10 cellular contexts compared by ENCODE assay signal in genomic region chr14:21136024-21136423, GRCh38. TPM values are rescaled to one million over a fixed set of nuclear protein-coding genes. Genes with fewer than 3 reads are reported as not detected.
DNase-seq lines count a peak whose midpoint lies in the region; ATAC-seq and TF ChIP-seq lines count a peak whose summit lies in the region.
"Had no signal": no experiment of that assay in that cellular context is flagged by ENCODE, and none has a peak within 500 bp of the region (broad histone marks: within the 10 kb centered on the region; RNA-seq: fewer than 3 reads in every experiment).

No MANE protein-coding gene starts in this region.

- H3K9ac ChIP-seq in neural cell (ENCODE audit: low read length), result no peak overlapping the region
- H3K9ac ChIP-seq: BLaER1 had no signal

- H3K79me2 ChIP-seq in neural cell (replicated peaks; ENCODE audit: insufficient read depth, low read length), result no peaks in the 10 kb centered on the region

- no peak overlapping the region for H3K27ac ChIP-seq in neural cell (ENCODE audit: low read length)
- no peak overlapping the region for H3K27ac ChIP-seq in effector memory CD4-positive, alpha-beta T cell (ENCODE audit: insufficient read depth, low read length, poor library complexity, severe bottlenecking)
- H3K27ac ChIP-seq: BLaER1 had no signal

- no peaks in the 10 kb centered on the region for H3K9me2 ChIP-seq in neural cell (ENCODE audit: insufficient read depth, low read length)

- H3K36me3 ChIP-seq in neural cell (ENCODE audit: insufficient read depth, low read length), result no peaks in the 10 kb centered on the region
- no peaks in the 10 kb centered on the region for H3K36me3 ChIP-seq in effector memory CD4-positive, alpha-beta T cell (ENCODE audit: control insufficient read depth, insufficient read depth, low read length)
- H3K36me3 ChIP-seq: BLaER1 had no signal

- H3K4me2 ChIP-seq in neural cell (ENCODE audit: low read length), result no peak overlapping the region
- H3K4me2 ChIP-seq: BLaER1 had no signal

- DNase-seq in DMS53 (lab: John Stamatoyannopoulos, UW) (peak; percentile 6), DMS53 treated with DMSO at 0.1 percent for 48 hours (lab: John Stamatoyannopoulos, UW; ENCODE audit: unreplicated experiment) (no peak), NCI-H146 (lab: John Stamatoyannopoulos, UW) (peak; percentile 1), cardiac fibroblast (ENCODE audit: low read depth in 2 of 2) (peak; percentile 26 to 35), H4 (ENCODE audit: low spot score) (no peak)
- no peak for DNase-seq in activated T-cell treated with anti-CD3 and anti-CD28 coated beads, Interleukin-2, amount 50 U/mL, for 72 hours
- no peak for DNase-seq in effector memory CD4-positive, alpha-beta T cell

- H4K20me1 ChIP-seq in neural cell (ENCODE audit: insufficient read depth), result no peaks in the 10 kb centered on the region
- H4K20me1 ChIP-seq: BLaER1 had no signal

- no peak overlapping the region for H3K27ac Mint-ChIP-seq in activated T-cell treated with anti-CD3 and anti-CD28 coated beads, Interleukin-2, amount 50 U/mL, for 72 hours

- no peaks in the 10 kb centered on the region for H3K9me3 ChIP-seq in neural cell (ENCODE audit: low read length)
- no peaks in the 10 kb centered on the region for H3K9me3 ChIP-seq in effector memory CD4-positive, alpha-beta T cell (ENCODE audit: control insufficient read depth, low read length)

- H3K4me1 ChIP-seq in effector memory CD4-positive, alpha-beta T cell (ENCODE audit: control insufficient read depth, insufficient read depth, low read length, poor library complexity, severe bottlenecking), result no peaks in the 10 kb centered on the region
- H3K4me1 ChIP-seq: BLaER1 had no signal

- peak; percentile 62 for TF ChIP-seq CTCF in cardiac fibroblast (IDR thresholded peaks at IDR 0.05; ENCODE audit: low read depth, low read length)
- TF ChIP-seq CTCF in neural cell (IDR thresholded peaks at IDR 0.05; ENCODE audit: poor library complexity, severe bottlenecking), result peak; percentile 57

- H3K4me3 Mint-ChIP-seq in activated T-cell treated with anti-CD3 and anti-CD28 coated beads, Interleukin-2, amount 50 U/mL, for 72 hours, result no peak overlapping the region

- no peak for ATAC-seq in activated T-cell treated with anti-CD3 and anti-CD28 coated beads, Interleukin-2, amount 50 U/mL, for 72 hours (replicated peaks in 1 of 2)

- TF ChIP-seq RAD21 in neural cell (conservative IDR thresholded peaks at IDR 0.05), result peak; percentile 35

- no peaks in the 10 kb centered on the region for H3K9me3 Mint-ChIP-seq in activated T-cell treated with anti-CD3 and anti-CD28 coated beads, Interleukin-2, amount 50 U/mL, for 72 hours

- H3K27me3 Mint-ChIP-seq in activated T-cell treated with anti-CD3 and anti-CD28 coated beads, Interleukin-2, amount 50 U/mL, for 72 hours (ENCODE audit: low read depth), result no peaks in the 10 kb centered on the region

- no peaks in the 10 kb centered on the region for H3F3A ChIP-seq in neural cell (ENCODE audit: insufficient read depth, low read length, poor library complexity, severe bottlenecking)

- H3K27me3 ChIP-seq in neural cell (ENCODE audit: insufficient read depth, low read depth, low read length), result no peaks in the 10 kb centered on the region
- no peaks in the 10 kb centered on the region for H3K27me3 ChIP-seq in effector memory CD4-positive, alpha-beta T cell (replicated peaks; ENCODE audit: control insufficient read depth, insufficient read depth, low read length, poor library complexity, severe bottlenecking)
- H3K27me3 ChIP-seq: BLaER1 had no signal

- no peak overlapping the region for H3K4me3 ChIP-seq in cardiac fibroblast (replicated peaks in 1 of 2; ENCODE audit: low read depth in 2 of 2, low read length in 2 of 2)
- H3K4me3 ChIP-seq in neural cell (ENCODE audit: low read length), result no peak overlapping the region
- no peak overlapping the region for H3K4me3 ChIP-seq in effector memory CD4-positive, alpha-beta T cell (ENCODE audit: insufficient read depth, low read depth, low read length, poor library complexity, severe bottlenecking)
- H3K4me3 ChIP-seq: BLaER1 had no signal

- no peaks in the 10 kb centered on the region for H3K4me1 Mint-ChIP-seq in activated T-cell treated with anti-CD3 and anti-CD28 coated beads, Interleukin-2, amount 50 U/mL, for 72 hours (ENCODE audit: low read depth)

- H2AFZ ChIP-seq in neural cell (ENCODE audit: low read depth, low read length), result no peak overlapping the region

- H3K36me3 Mint-ChIP-seq in activated T-cell treated with anti-CD3 and anti-CD28 coated beads, Interleukin-2, amount 50 U/mL, for 72 hours (ENCODE audit: insufficient read depth in 2 of 2), result no peaks in the 10 kb centered on the region

- TF ChIP-seq EP300 in neural cell (conservative IDR thresholded peaks at IDR 0.05; ENCODE audit: poor library complexity, severe bottlenecking), result no peak

TF ChIP-seq in neural cell, 6 proteins besides CTCF, POLR2A, EP300 and RAD21:
- TF ChIP-seq REST (IDR thresholded peaks at IDR 0.05; ENCODE audit: borderline replicate concordance) (no peak), SMC3 (conservative IDR thresholded peaks at IDR 0.05; ENCODE audit: poor library complexity) (peak; percentile 36)

RNA-seq across cellular contexts. Expression of gene OR5AU1, which starts 19.8 kb away (rescaled TPM):
- not detected in 2 replicates for polyA plus RNA-seq in neural cell
- not detected in 2 replicates for polyA minus RNA-seq in neural cell
- total RNA-seq in activated T-cell treated with anti-CD3 and anti-CD28 coated beads, Interleukin-2, amount 50 U/mL, for 72 hours, result not detected
- total RNA-seq in H4 (2014; rRNA removed; shearing (Covaris generic)), result not detected in 2 replicates
- total RNA-seq: skeletal muscle tissue had no signal

RNA-seq across cellular contexts. Expression of gene TMEM253, which starts 35.2 kb away (rescaled TPM):
- 0.26 TPM in 1 of 2 replicates, not detected in the other for polyA plus RNA-seq in neural cell
- polyA minus RNA-seq in neural cell, result not detected in 2 replicates
- under 1 TPM in 1 of 2 donors, not detected in 1; 0.35 TPM for total RNA-seq in activated T-cell treated with anti-CD3 and anti-CD28 coated beads, Interleukin-2, amount 50 U/mL, for 72 hours
- total RNA-seq in H4 (2014; rRNA removed; shearing (Covaris generic)), result 0.47 and 0.68 TPM in 2 replicates
- total RNA-seq: skeletal muscle tissue had no signal

RNA-seq across cellular contexts. Expression of gene ZNF219, which starts 37.6 kb away (rescaled TPM):
- 40.6 and 51.2 TPM in 2 replicates for polyA plus RNA-seq in neural cell
- 38.7 and 39.8 TPM in 2 replicates for polyA minus RNA-seq in neural cell
- 10 to 100 TPM; 11.2 to 12.4 TPM for total RNA-seq in activated T-cell treated with anti-CD3 and anti-CD28 coated beads, Interleukin-2, amount 50 U/mL, for 72 hours
- 7.3 and 11.3 TPM in 2 replicates for total RNA-seq in H4 (2014; rRNA removed; shearing (Covaris generic))

Comparison
In these comparisons a context has a peak if more than half of its experiments do, and no peak if none do; other contexts are left out.
1. DNase-seq: peak in DMS53 (single experiment), NCI-H146 (single experiment) and cardiac fibroblast (2 of 2); none in DMS53 treated with DMSO at 0.1 percent for 48 hours (single experiment), activated T-cell treated with anti-CD3 and anti-CD28 coated beads, Interleukin-2, amount 50 U/mL, for 72 hours (0 of 2), H4 (single experiment) and effector memory CD4-positive, alpha-beta T cell (0 of 3).